In the genomic region with DNA sequence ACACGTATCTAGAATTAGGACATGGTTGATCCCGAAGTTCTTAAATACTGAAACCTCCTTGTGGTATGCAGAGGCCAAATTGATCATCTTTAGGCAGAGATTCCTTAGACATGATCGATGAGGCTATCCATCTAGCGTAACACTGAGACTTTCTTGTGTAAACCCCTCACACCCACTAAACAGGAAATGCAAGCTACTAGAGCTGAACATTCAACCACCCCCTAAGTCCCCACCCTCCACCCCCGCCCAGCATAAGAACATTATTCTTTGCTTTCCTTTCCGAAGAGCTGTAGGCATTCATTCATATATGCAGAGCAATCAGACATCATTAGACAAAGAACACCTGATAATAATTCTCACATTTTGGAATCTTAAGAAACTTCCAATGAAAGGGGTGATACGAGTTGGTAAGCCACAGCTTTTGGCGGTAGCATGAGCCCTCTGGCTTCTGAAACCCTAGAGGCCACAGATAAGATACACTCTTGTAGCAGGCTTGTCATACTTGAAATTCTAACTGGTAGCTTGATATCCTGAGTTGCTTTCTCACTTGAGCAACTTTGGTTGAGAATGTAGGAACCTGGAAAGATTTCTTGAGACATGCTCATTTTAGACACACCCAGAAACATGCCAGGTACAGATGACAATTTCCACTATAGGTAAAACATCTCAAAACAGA, we compare ENCODE assay signal across 8 cellular contexts. TPM values are rescaled to one million over a fixed set of nuclear protein-coding genes. Genes with fewer than 3 reads are reported as not detected.
DNase-seq lines count a peak whose midpoint lies in the region; ATAC-seq and TF ChIP-seq lines count a peak whose summit lies in the region.

No MANE protein-coding gene starts in this region.

- intact Hi-C loops in lower lobe of right lung (cut with DNase I) (no loop called here), right cardiac atrium (cut with DNase I) (no loop called here)

- H3K27me3 ChIP-seq in lower lobe of right lung (ENCODE audit: low read depth) (no peaks in the 10 kb centered on the region), right cardiac atrium (ENCODE audit: control insufficient read depth, insufficient read depth) (no peaks in the 10 kb centered on the region)

- WGBS in right cardiac atrium = 49% methylated on average over 8 of the region's 8 CpGs

- H3K27ac ChIP-seq in lower lobe of right lung (peak overlapping the region; percentile 34), right cardiac atrium (ENCODE audit: low read length) (no peak overlapping the region)

- no peaks in the 10 kb centered on the region for H3K36me3 ChIP-seq in lower lobe of right lung

- no peak for TF ChIP-seq POLR2A in GM18505 (IDR thresholded peaks at IDR 0.05; ENCODE audit: borderline replicate concordance, extremely low read depth, insufficient read depth, insufficient read length)

- peak; percentile 42 for ATAC-seq in GM18505 (IDR thresholded peaks at IDR 0.05; ENCODE audit: unreplicated experiment)
- ATAC-seq in GM21515 (IDR thresholded peaks at IDR 0.05; ENCODE audit: unreplicated experiment) = peak; percentile 44
- ATAC-seq in HG03520 (IDR thresholded peaks at IDR 0.05; ENCODE audit: unreplicated experiment) = peak; percentile 47
- peak in 1 of 2 donors; percentile 40 for ATAC-seq in lower lobe of right lung
- no peak for ATAC-seq in right cardiac atrium

- H3K4me3 ChIP-seq in lower lobe of right lung = no peak overlapping the region
- H3K4me3 ChIP-seq in right cardiac atrium (ENCODE audit: low read length) = no peak overlapping the region

- DNase-seq in lower lobe of right lung (no peak), right cardiac atrium (no peak), NOMO-1 treated with dmso at 0.1 percent for 144 hours (lab: John Stamatoyannopoulos, UW; ENCODE audit: unreplicated experiment) (no peak), GF-D8 (lab: John Stamatoyannopoulos, UW) (no peak)
- no peak for DNase-seq in effector CD8-positive, alpha-beta T cell (lab: John Stamatoyannopoulos, UW)

- no peaks in the 10 kb centered on the region for H3K9me3 ChIP-seq in lower lobe of right lung
- H3K9me3 ChIP-seq in right cardiac atrium (ENCODE audit: control insufficient read depth, low read length) = no peaks in the 10 kb centered on the region

- TF ChIP-seq CTCF in lower lobe of right lung (IDR thresholded peaks at IDR 0.05) = no peak

- peaks cover 92% of the 10 kb centered on the region for H3K4me1 ChIP-seq in lower lobe of right lung
- peaks cover 13% of the 10 kb centered on the region for H3K4me1 ChIP-seq in right cardiac atrium (ENCODE audit: control insufficient read depth, insufficient read depth, low read length)

RNA-seq across cellular contexts. Expression of a gene that starts 42.2 kb away (rescaled TPM):
- 64.2 TPM for total RNA-seq in lower lobe of right lung
- total RNA-seq in right cardiac atrium = 10 to 100 TPM; 14.9 to 22.3 (median 17.2) TPM
- 12.4 TPM for polyA plus RNA-seq in right cardiac atrium

Comparison
In these comparisons a context has a peak if more than half of its experiments do, and no peak if none do; other contexts are left out.
1. ATAC-seq: peak in GM18505 (single experiment), GM21515 (single experiment) and HG03520 (single experiment); none in right cardiac atrium (0 of 2).